Comparison of ENCODE assay signal across 8 cellular contexts in genomic region chr18:2104620-2105462, GRCh38.
A peak's percentile ranks its signal among the peaks of the same experiment; 100 is the strongest.
DNase-seq lines count a peak whose midpoint lies in the region; ATAC-seq, FAIRE-seq and TF ChIP-seq lines count a peak whose summit lies in the region.

No MANE protein-coding gene starts in this region.

- peak; percentile 68 for FAIRE-seq in GM19239 (lab: Jason Lieb, UNC)

- no peak overlapping the region for H3K27ac Mint-ChIP-seq in activated naive CD4-positive, alpha-beta T cell treated with anti-CD3 and anti-CD28 coated beads, Interleukin-2, amount 10 ng/mL, durations not matched to agents 7 days and 5 days

- CTCF ChIA-PET in activated naive CD4-positive, alpha-beta T cell treated with anti-CD3 and anti-CD28 coated beads, Interleukin-2, amount 10 ng/mL, durations not matched to agents 7 days and 5 days (lab: Charles Lee): interaction anchor here (0.7 to 3.5 kb wide), 14 partner anchors 11 to 442 kb away, joined by 3 to 18 read pairs (median 4); no protein-coding TSS in a partner anchor

- H3K4me3 Mint-ChIP-seq in activated naive CD4-positive, alpha-beta T cell treated with anti-CD3 and anti-CD28 coated beads, Interleukin-2, amount 10 ng/mL, durations not matched to agents 7 days and 5 days: no peak overlapping the region

- peaks cover 6% of the 10 kb centered on the region for H3K27me3 Mint-ChIP-seq in activated naive CD4-positive, alpha-beta T cell treated with anti-CD3 and anti-CD28 coated beads, Interleukin-2, amount 10 ng/mL, durations not matched to agents 7 days and 5 days

- TF ChIP-seq POLR2A in Peyer's patch (IDR thresholded peaks at IDR 0.05): no peak

- intact Hi-C loops in left ventricle myocardium superior (cut with micrococcal nuclease): loop anchor here (5.0 to 10.0 kb wide), 2 partner anchors 117 to 440 kb away; no protein-coding TSS in a partner anchor

- H3K4me1 Mint-ChIP-seq in activated naive CD4-positive, alpha-beta T cell treated with anti-CD3 and anti-CD28 coated beads, Interleukin-2, amount 10 ng/mL, durations not matched to agents 7 days and 5 days: no peaks in the 10 kb centered on the region

- H3K4me1 ChIP-seq in Peyer's patch: no peaks in the 10 kb centered on the region

- H3K27ac ChIP-seq in Peyer's patch: no peak overlapping the region

- peak; percentile 60 for DNase-seq in COLO668 (lab: John Stamatoyannopoulos, UW; ENCODE audit: unreplicated experiment)
- DNase-seq in GM19239 (ENCODE audit: insufficient read length, low spot score): peak; percentile 28
- DNase-seq in Peyer's patch: peak; percentile 20 to 63 (median 60)
- DNase-seq in activated naive CD4-positive, alpha-beta T cell treated with anti-CD3 and anti-CD28 coated beads, Interleukin-2, amount 10 ng/mL, durations not matched to agents 7 days and 5 days: peak; percentile 66
- peak; percentile 56 for DNase-seq in left ventricle myocardium superior
- DNase-seq in stimulated activated CD4-positive, alpha-beta T cell treated with anti-CD3 and anti-CD28 coated beads, Interleukin-12 subunit alpha, Interleukin-12 subunit beta, amount 100 ng/mL, for 48 hours (ENCODE audit: low read depth in 2 of 3, low spot score in 1 of 3): peak in 2 of 3 donors; percentile 26
- no peak for DNase-seq in mesenteric fat pad (ENCODE audit: low spot score)

- no peaks in the 10 kb centered on the region for H3K27me3 ChIP-seq in Peyer's patch

- no peak overlapping the region for H3K4me3 ChIP-seq in Peyer's patch

- peak in 5 of 6 experiments; percentile 11 to 54 (median 53) for TF ChIP-seq CTCF in Peyer's patch (IDR thresholded peaks at IDR 0.05)

- no peaks in the 10 kb centered on the region for H3K36me3 ChIP-seq in Peyer's patch

- ATAC-seq in HG03159 (IDR thresholded peaks at IDR 0.05; ENCODE audit: unreplicated experiment): peak; percentile 91
- ATAC-seq in left ventricle myocardium superior: peak; percentile 77

- H3K36me3 Mint-ChIP-seq in activated naive CD4-positive, alpha-beta T cell treated with anti-CD3 and anti-CD28 coated beads, Interleukin-2, amount 10 ng/mL, durations not matched to agents 7 days and 5 days: no peaks in the 10 kb centered on the region

- no peaks in the 10 kb centered on the region for H3K9me3 Mint-ChIP-seq in activated naive CD4-positive, alpha-beta T cell treated with anti-CD3 and anti-CD28 coated beads, Interleukin-2, amount 10 ng/mL, durations not matched to agents 7 days and 5 days

- no peaks in the 10 kb centered on the region for H3K9me3 ChIP-seq in Peyer's patch
